In genomic region chr14:35821546-35822411, GRCh38 we compare ENCODE assay signal across 8 cellular contexts. TPM values are rescaled to one million over a fixed set of nuclear protein-coding genes. Genes with fewer than 3 reads are reported as not detected.
DNase-seq lines count a peak whose midpoint lies in the region; ATAC-seq, FAIRE-seq and TF ChIP-seq lines count a peak whose summit lies in the region.

No MANE protein-coding gene starts in this region.

- in situ Hi-C loops in HepG2 (cut with HindIII; ENCODE audit: extremely low pct_ligation_motif_present, low pct_unique_long_range_greater_than_20kb), result loop anchor here (25.0 kb wide), 1 partner anchor 684 kb away; no protein-coding TSS in a partner anchor

- H3K4me3 ChIP-seq in SK-N-SH (ENCODE audit: low read depth in 2 of 2, low read length in 1 of 2), result peak overlapping the region in 1 of 2 experiments; percentile 24; a peak in 1 of 4 replicates
- no peak overlapping the region for H3K4me3 ChIP-seq in adipocyte (ENCODE audit: low read length)
- H3K4me3 ChIP-seq in HepG2 (replicated peaks in 1 of 3; ENCODE audit: insufficient read depth in 1 of 3, low read depth in 2 of 3, low read length in 3 of 3), result peak overlapping the region; percentile 3 to 42 (median 24); a peak in 5 of 6 replicates

- no peaks in the 10 kb centered on the region for H3K79me2 ChIP-seq in SK-N-SH (ENCODE audit: insufficient read depth)
- no peaks in the 10 kb centered on the region for H3K79me2 ChIP-seq in HepG2 (ENCODE audit: insufficient read depth, low read length)

- peak; percentile 80 for TF ChIP-seq CTCF in SK-N-SH (IDR thresholded peaks at IDR 0.05)
- TF ChIP-seq CTCF in HepG2 (CRISPR knock-in tag; IDR thresholded peaks at IDR 0.05), result peak; percentile 95

- 31% methylated on average over 7 of the region's 7 CpGs for WGBS in SK-N-SH (ENCODE audit: low lambda C conversion rate)
- 5% methylated on average over 7 of the region's 7 CpGs for WGBS in HepG2 (ENCODE audit: low lambda C conversion rate)

- H3K9me3 ChIP-seq in SK-N-SH (no peaks in the 10 kb centered on the region), adipocyte (ENCODE audit: control insufficient read depth, low read length) (no peaks in the 10 kb centered on the region), HepG2 (ENCODE audit: low read length) (no peaks in the 10 kb centered on the region)

- H2AFZ ChIP-seq in SK-N-SH (ENCODE audit: low read depth) (0 out of 2 replicates have a peak overlapping the region, but pooled peaks have one; percentile 12), HepG2 (ENCODE audit: low read length) (peak overlapping the region; percentile 77)

- POLR2A ChIA-PET in SK-N-SH (lab: Yijun Ruan, JAX) (no interaction called here), HepG2 (lab: Yijun Ruan, JAX) (interaction anchor here (1.1 kb wide), 1 partner anchor 14 kb away, joined by 3 read pairs; no protein-coding TSS in a partner anchor)

- H3K4me1 ChIP-seq in SK-N-SH (ENCODE audit: control insufficient read depth in 1 of 2, insufficient read depth in 2 of 2, low read depth in 1 of 2, low read length in 1 of 2) (no peaks in the 10 kb centered on the region; a peak in 1 of 4 replicates), adipocyte (ENCODE audit: control insufficient read depth, insufficient read depth, low read length) (no peaks in the 10 kb centered on the region), HepG2 (ENCODE audit: insufficient read depth, low read length) (peaks cover 31% of the 10 kb centered on the region)

- intact Hi-C loops in HepG2 (cut with micrococcal nuclease; ENCODE audit: unreplicated experiment), result no loop called here

- DNase-seq in SK-N-SH (peak; percentile 61), LoVo (ENCODE audit: low spot score) (peak; percentile 60), adipocyte (ENCODE audit: low read depth) (peak; percentile 70), HepG2 (ENCODE audit: low spot score) (peak; percentile 83), NK-92 (lab: John Stamatoyannopoulos, UW; ENCODE audit: unreplicated experiment) (no peak)
- no peak for DNase-seq in activated CD8-positive, alpha-beta memory T cell treated with anti-CD3 and anti-CD28 coated beads, Interleukin-2, amount 50 U/mL, for 48 hours

- no peak for TF ChIP-seq POLR2A in HepG2 (IDR thresholded peaks at IDR 0.05; ENCODE audit: insufficient read depth in 1 of 2, low read depth in 2 of 2, low read length in 2 of 2)

- no peaks in the 10 kb centered on the region for H4K20me1 ChIP-seq in SK-N-SH (ENCODE audit: insufficient read depth)
- H4K20me1 ChIP-seq in HepG2 (ENCODE audit: insufficient read depth, low read length), result no peaks in the 10 kb centered on the region

- H3K27me3 ChIP-seq in SK-N-SH (ENCODE audit: insufficient read depth) (no peaks in the 10 kb centered on the region), adipocyte (replicated peaks; ENCODE audit: control insufficient read depth, insufficient read depth, low read length) (no peaks in the 10 kb centered on the region), HepG2 (ENCODE audit: control insufficient read depth in 1 of 2, insufficient read depth in 2 of 2, low read length in 2 of 2) (no peaks in the 10 kb centered on the region; a peak in 1 of 5 replicates)

- CTCF ChIA-PET in SK-N-SH (lab: Yijun Ruan, JAX) (interaction anchor here (0.6 to 1.9 kb wide), 17 partner anchors 9 to 730 kb away, joined by 3 to 10 read pairs (median 4); no protein-coding TSS in a partner anchor), HepG2 (lab: Yijun Ruan, JAX; ENCODE audit: low intra/inter-chr PET ratio, low total read pairs) (interaction anchor here (1.2 kb wide), 1 partner anchor 62 kb away, joined by 3 read pairs; no protein-coding TSS in a partner anchor)

- TF ChIP-seq EP300 in SK-N-SH (IDR thresholded peaks at IDR 0.05; ENCODE audit: borderline replicate concordance in 1 of 2, low read depth in 1 of 2, low read length in 1 of 2) (no peak), HepG2 (IDR thresholded peaks at IDR 0.05; ENCODE audit: low read depth in 2 of 2, low read length in 2 of 2) (peak in 1 of 2 experiments; percentile 22; a peak in 1 of 4 replicates), HepG2 (CRISPR knock-in tag; IDR thresholded peaks at IDR 0.05; ENCODE audit: borderline replicate concordance) (no peak)

- BruUV-seq in HepG2 (replicated peaks; lab: Mats Ljungman, UMichigan), result no TSS peak

- H3K9ac ChIP-seq in SK-N-SH (no peak overlapping the region), adipocyte (ENCODE audit: low read length) (no peak overlapping the region), HepG2 (ENCODE audit: insufficient read depth, low read depth, low read length) (peak overlapping the region; percentile 21)

- ATAC-seq in SK-N-SH treated with all-trans-retinoic acid at 6 μM for 48 hours (no peak), HepG2 (no peak), HG02642 (IDR thresholded peaks at IDR 0.05; ENCODE audit: poor library complexity, unreplicated experiment) (no peak)

- H3K4me2 ChIP-seq in SK-N-SH, result no peak overlapping the region
- peak overlapping the region; percentile 63 for H3K4me2 ChIP-seq in HepG2 (ENCODE audit: low read depth, low read length)

- peak; percentile 79 for FAIRE-seq in HepG2 (lab: Jason Lieb, UNC)

- TF ChIP-seq RAD21 in SK-N-SH (IDR thresholded peaks at IDR 0.05; ENCODE audit: low read length) (peak; percentile 30; the same call in 1 of the 2 replicates), HepG2 (CRISPR knock-in tag; IDR thresholded peaks at IDR 0.05) (no peak)

- H3F3A ChIP-seq in SK-N-SH (replicated peaks; ENCODE audit: insufficient read depth), result no peaks in the 10 kb centered on the region

- H3K36me3 ChIP-seq in SK-N-SH (replicated peaks in 1 of 2; ENCODE audit: control insufficient read depth in 1 of 2, insufficient read depth in 2 of 2, low read length in 1 of 2), result no peaks in the 10 kb centered on the region
- no peaks in the 10 kb centered on the region for H3K36me3 ChIP-seq in adipocyte (ENCODE audit: control insufficient read depth, insufficient read depth, low read length, severe bottlenecking)
- H3K36me3 ChIP-seq in HepG2 (replicated peaks in 1 of 2; ENCODE audit: control insufficient read depth in 1 of 2, insufficient read depth in 2 of 2, low read length in 2 of 2), result no peaks in the 10 kb centered on the region

- H3K9me2 ChIP-seq in SK-N-SH, result no peaks in the 10 kb centered on the region

- H3K27ac ChIP-seq in SK-N-SH (ENCODE audit: low read depth in 2 of 2, low read length in 1 of 2), result no peak overlapping the region
- no peak overlapping the region for H3K27ac ChIP-seq in HepG2 (ENCODE audit: extremely low read length, insufficient read depth, low read length)

RNA-seq across cellular contexts. Expression of gene BRMS1L, which starts 4.4 kb away (rescaled TPM):
- 7.1 and 9.1 TPM in 2 replicates for polyA plus RNA-seq in SK-N-SH (2012; rRNA removed)
- 9.7 and 11.0 TPM in 2 replicates for polyA plus RNA-seq in SK-N-SH (2012; cell fraction: cytosol; rRNA removed)
- polyA plus RNA-seq in SK-N-SH (2012; cell fraction: nucleus; rRNA removed), result 3.0 and 9.3 TPM in 2 replicates
- total RNA-seq in HepG2 (2016; rRNA removed; fragmentation: Illumina TruSeq; extraction: Trizol), result 23.8 and 35.5 TPM in 2 replicates
- total RNA-seq in HepG2 (2016; cell fraction: cytosol; rRNA removed; fragmentation: Illumina TruSeq; extraction: Trizol; ENCODE audit: low read depth), result 3.3 and 3.7 TPM in 2 replicates
- 27.6 and 34.0 TPM in 2 replicates for total RNA-seq in HepG2 (2016; cell fraction: insoluble cytoplasmic fraction; rRNA removed; fragmentation: Illumina TruSeq; extraction: Trizol)
- 13.4 and 14.6 TPM in 2 replicates for total RNA-seq in HepG2 (2016; cell fraction: membrane; rRNA removed; fragmentation: Illumina TruSeq; extraction: Trizol)
- total RNA-seq in HepG2 (2016; cell fraction: nucleus; rRNA removed; fragmentation: Illumina TruSeq; extraction: Trizol), result 35.9 and 40.7 TPM in 2 replicates
- 16.6 and 21.1 TPM in 2 replicates for polyA plus RNA-seq in HepG2 (2011; rRNA removed)
- 5.9 and 10.4 TPM in 2 replicates for polyA plus RNA-seq in HepG2 (2011; cell fraction: cytosol; rRNA removed)
- 10.1 and 15.3 TPM in 2 replicates for polyA plus RNA-seq in HepG2 (2011; cell fraction: nucleus; rRNA removed)
- polyA plus RNA-seq in HepG2 (2012), result 20.9 and 22.7 TPM in 2 replicates
- 3.5 and 3.7 TPM in 2 replicates for polyA plus RNA-seq in HepG2 (2016; cell fraction: cytosol; fragmentation: Illumina TruSeq; extraction: Trizol; ENCODE audit: low read depth)
- polyA plus RNA-seq in HepG2 (2016; cell fraction: insoluble cytoplasmic fraction; fragmentation: Illumina TruSeq; extraction: Trizol; ENCODE audit: low read depth), result 52.9 and 57.5 TPM in 2 replicates
- 11.6 and 12.9 TPM in 2 replicates for polyA plus RNA-seq in HepG2 (2016; cell fraction: membrane; fragmentation: Illumina TruSeq; extraction: Trizol; ENCODE audit: low read depth)
- polyA plus RNA-seq in HepG2 (2016; cell fraction: nucleus; fragmentation: Illumina TruSeq; extraction: Trizol; ENCODE audit: insufficient read depth, low read depth), result 54.9 and 62.3 TPM in 2 replicates
- polyA minus RNA-seq in HepG2 (2011; rRNA and poly(A)+ RNA removed; ENCODE audit: low replicate concordance), result 1.5 and 1.8 TPM in 2 replicates
- polyA minus RNA-seq in HepG2 (2011; cell fraction: cytosol; rRNA and poly(A)+ RNA removed), result 10.1 and 11.6 TPM in 2 replicates
- polyA minus RNA-seq in HepG2 (2011; cell fraction: nucleus; rRNA and poly(A)+ RNA removed), result 52.1 and 73.6 TPM in 2 replicates

RNA-seq across cellular contexts. Expression of gene RALGAPA1, which starts 12.7 kb away (rescaled TPM):
- polyA plus RNA-seq in SK-N-SH (2012; rRNA removed) (3.6 and 4.4 TPM in 2 replicates), HepG2 (2011; rRNA removed) (58.2 and 65.0 TPM in 2 replicates)
- polyA plus RNA-seq in SK-N-SH (2012; cell fraction: cytosol; rRNA removed), result 3.9 and 4.1 TPM in 2 replicates
- 8.0 and 15.5 TPM in 2 replicates for polyA plus RNA-seq in SK-N-SH (2012; cell fraction: nucleus; rRNA removed)
- total RNA-seq in HepG2 (2016; rRNA removed; fragmentation: Illumina TruSeq; extraction: Trizol), result 89.2 and 103 TPM in 2 replicates
- total RNA-seq in HepG2 (2016; cell fraction: cytosol; rRNA removed; fragmentation: Illumina TruSeq; extraction: Trizol; ENCODE audit: low read depth), result 67.7 and 82.5 TPM in 2 replicates
- total RNA-seq in HepG2 (2016; cell fraction: insoluble cytoplasmic fraction; rRNA removed; fragmentation: Illumina TruSeq; extraction: Trizol), result 88.4 and 98.4 TPM in 2 replicates
- 66.2 and 85.5 TPM in 2 replicates for total RNA-seq in HepG2 (2016; cell fraction: membrane; rRNA removed; fragmentation: Illumina TruSeq; extraction: Trizol)
- 215 and 231 TPM in 2 replicates for total RNA-seq in HepG2 (2016; cell fraction: nucleus; rRNA removed; fragmentation: Illumina TruSeq; extraction: Trizol)
- polyA plus RNA-seq in HepG2 (2011; cell fraction: cytosol; rRNA removed), result 20.3 and 33.5 TPM in 2 replicates
- polyA plus RNA-seq in HepG2 (2011; cell fraction: nucleus; rRNA removed), result 72.7 and 78.9 TPM in 2 replicates
- 49.6 and 52.4 TPM in 2 replicates for polyA plus RNA-seq in HepG2 (2012)
- 4.1 TPM in 2 replicates for polyA plus RNA-seq in HepG2 (2016; cell fraction: cytosol; fragmentation: Illumina TruSeq; extraction: Trizol; ENCODE audit: low read depth)
- polyA plus RNA-seq in HepG2 (2016; cell fraction: insoluble cytoplasmic fraction; fragmentation: Illumina TruSeq; extraction: Trizol; ENCODE audit: low read depth), result 61.0 and 61.5 TPM in 2 replicates
- 8.3 and 9.4 TPM in 2 replicates for polyA plus RNA-seq in HepG2 (2016; cell fraction: membrane; fragmentation: Illumina TruSeq; extraction: Trizol; ENCODE audit: low read depth)
- polyA plus RNA-seq in HepG2 (2016; cell fraction: nucleus; fragmentation: Illumina TruSeq; extraction: Trizol; ENCODE audit: insufficient read depth, low read depth), result 95.7 and 106 TPM in 2 replicates
- 28.8 and 235 TPM in 2 replicates for polyA minus RNA-seq in HepG2 (2011; rRNA and poly(A)+ RNA removed; ENCODE audit: low replicate concordance)
- polyA minus RNA-seq in HepG2 (2011; cell fraction: cytosol; rRNA and poly(A)+ RNA removed), result 103 and 117 TPM in 2 replicates
- 733 and 766 TPM in 2 replicates for polyA minus RNA-seq in HepG2 (2011; cell fraction: nucleus; rRNA and poly(A)+ RNA removed)

Comparison
In these comparisons a context has a peak if more than half of its experiments do, and no peak if none do; other contexts are left out.
1. DNase-seq: peak in SK-N-SH (single experiment), LoVo (single experiment), adipocyte (single experiment) and HepG2 (single experiment); none in NK-92 (single experiment) and activated CD8-positive, alpha-beta memory T cell treated with anti-CD3 and anti-CD28 coated beads, Interleukin-2, amount 50 U/mL, for 48 hours (single experiment).
2. Of the 25 proteins assayed by ChIP-seq in both HepG2 and SK-N-SH: peak only in HepG2: ELF1, FOSL2 and ZBTB33; only in SK-N-SH: MXI1 and RAD21; in both: CTCF; in neither: 18; mixed calls (peak in some experiments, not most) for 1.